Comparison of ENCODE assay signal across 8 cellular contexts in genomic region chr12:109093022-109093918, GRCh38. TPM values are rescaled to one million over a fixed set of nuclear protein-coding genes. Genes with fewer than 3 reads are reported as not detected.
DNase-seq lines count a peak whose midpoint lies in the region; ATAC-seq and TF ChIP-seq lines count a peak whose summit lies in the region.

Gene ALKBH2 (minus strand): TSS chr12:109093472. CDS start chr12:109092786, 686 bp downstream.

- ATAC-seq in GM19372 (IDR thresholded peaks at IDR 0.05; ENCODE audit: low read depth, unreplicated experiment) (peak; percentile 51), HG03565 (IDR thresholded peaks at IDR 0.05; ENCODE audit: unreplicated experiment) (peak; percentile 57)

- no peak for TF ChIP-seq POLR2A in lower leg skin (IDR thresholded peaks at IDR 0.05)

- 6% methylated on average over 35 to 41 of the region's 45 CpGs for WGBS in lower leg skin, 2 donors

- intact Hi-C loops in lower leg skin (cut with DNase I; ENCODE audit: low total_unique reads): loop anchor here (10.0 kb wide), 1 partner anchor 528 kb away; the partner anchor contains the start of genes ISCU and SART3

- H3K4me3 ChIP-seq in lower leg skin (ENCODE audit: low read depth, poor library complexity, severe bottlenecking): peak within 1 kb of the TSS; percentile 17

- peak in 1 of 3 donors; percentile 99 for TF ChIP-seq CTCF in lower leg skin (IDR thresholded peaks at IDR 0.05)

- peak; percentile 97 for DNase-seq in CD1c-positive myeloid dendritic cell (ENCODE audit: extremely low spot score)
- DNase-seq in NCI-H774 (lab: John Stamatoyannopoulos, UW): peak; percentile 96
- peak; percentile 94 to 95 for DNase-seq in activated CD4-positive, alpha-beta T cell treated with anti-CD3 and anti-CD28 coated beads, Interleukin-2, amount 50 U/mL, for 48 hours
- peak; percentile 84 to 91 for DNase-seq in dermis microvascular lymphatic vessel endothelial cell (ENCODE audit: low read depth in 2 of 2)
- peak; percentile 90 to 98 for DNase-seq in lower leg skin (ENCODE audit: low spot score in 2 of 2)
- DNase-seq in stimulated activated CD4-positive, alpha-beta T cell treated with anti-CD3 and anti-CD28 coated beads, Interleukin-4, amount 100 ng/mL, for 48 hours (ENCODE audit: low read depth in 2 of 2): peak; percentile 91 to 92

RNA-seq across cellular contexts. Expression of gene ALKBH2, which starts in this region (rescaled TPM):
- total RNA-seq in dermis microvascular lymphatic vessel endothelial cell (4.3 and 5.5 TPM in 2 replicates), lower leg skin (10 to 100 TPM; 17.6 to 36.5 (median 26.0) TPM)

Comparison
In these comparisons a context has a peak if more than half of its experiments do, and no peak if none do; other contexts are left out.
1. Peak in every context shown above with its lines: DNase-seq, ATAC-seq and H3K4me3 ChIP-seq.